10 cellular contexts compared by ENCODE assay signal in genomic region chr2:144511945-144512344, GRCh38. TPM values are rescaled to one million over a fixed set of nuclear protein-coding genes. Genes with fewer than 3 reads are reported as not detected.
DNase-seq lines count a peak whose midpoint lies in the region; ATAC-seq and TF ChIP-seq lines count a peak whose summit lies in the region.
"Had no signal": no experiment of that assay in that cellular context is flagged by ENCODE, and none has a peak within 500 bp of the region (broad histone marks: within the 10 kb centered on the region; RNA-seq: fewer than 3 reads in every experiment).

No MANE protein-coding gene starts in this region.

- no peak overlapping the region for H2BK120ac ChIP-seq in trophoblast cell (ENCODE audit: insufficient read depth, low read length, poor library complexity)

- H3K27me3 ChIP-seq in HL-60 (ENCODE audit: insufficient read depth, poor library complexity, severe bottlenecking): no peaks in the 10 kb centered on the region
- H3K27me3 ChIP-seq in layer of hippocampus (ENCODE audit: control insufficient read depth, insufficient read depth, low read length): no peaks in the 10 kb centered on the region
- H3K27me3 ChIP-seq in stomach: peaks cover 4 to 74% (median 44%) of the 10 kb centered on the region in 3 donors
- peaks cover 24% of the 10 kb centered on the region for H3K27me3 ChIP-seq in trophoblast cell (ENCODE audit: insufficient read depth, low read length)

- no peak overlapping the region for H2AFZ ChIP-seq in trophoblast cell (ENCODE audit: insufficient read depth, low read length, poor library complexity)

- 12 to 25% (median 19%) methylated on average over 3 of the region's 3 CpGs for WGBS in stomach, 5 donors
- no CpG with 5 or more reads among the region's 3 CpGs for WGBS in trophoblast cell (ENCODE audit: extremely low coverage, insufficient coverage, insufficient read length)

- no peak for TF ChIP-seq POLR2A in stomach (IDR thresholded peaks at IDR 0.05)

- H3K4ac ChIP-seq in trophoblast cell (ENCODE audit: low read depth, low read length): no peak overlapping the region

- H3K9ac ChIP-seq in trophoblast cell (ENCODE audit: low read length): no peak overlapping the region

- no peak overlapping the region for H4K91ac ChIP-seq in trophoblast cell (ENCODE audit: low read depth, low read length)

- H3K14ac ChIP-seq in trophoblast cell (ENCODE audit: low read length): no peak overlapping the region

- peaks cover 11% of the 10 kb centered on the region for H3K79me1 ChIP-seq in trophoblast cell (ENCODE audit: low read length)

- no peak overlapping the region for H3K18ac ChIP-seq in trophoblast cell (ENCODE audit: low read length)

- no peak overlapping the region for H3K4me2 ChIP-seq in trophoblast cell (ENCODE audit: low read length)

- H2BK12ac ChIP-seq in trophoblast cell (ENCODE audit: low read length): no peak overlapping the region

- H3K27ac ChIP-seq in HL-60 (replicated peaks): peak overlapping the region; percentile 95
- peak overlapping the region; percentile 97 for H3K27ac ChIP-seq in layer of hippocampus (ENCODE audit: low read depth, low read length)
- H3K27ac ChIP-seq in stomach: peak overlapping the region; percentile 17 to 97 (median 91)
- no peak overlapping the region for H3K27ac ChIP-seq in trophoblast cell (ENCODE audit: low read depth, low read length)

- H3K4me3 ChIP-seq in HL-60 (replicated peaks; ENCODE audit: insufficient read depth, low read length): peak overlapping the region; percentile 7; the same call in 1 of the 2 replicates
- H3K4me3 ChIP-seq in stomach: peak overlapping the region in 2 of 4 donors; percentile 67 to 70
- no peak overlapping the region for H3K4me3 ChIP-seq in trophoblast cell (ENCODE audit: low read depth, low read length)

- H3K4me1 ChIP-seq in stomach (peaks cover 13 to 61% (median 15%) of the 10 kb centered on the region in 4 donors), trophoblast cell (ENCODE audit: control insufficient read depth in 1 of 2, insufficient read depth in 2 of 2, low read length in 2 of 2) (peaks cover 10 to 20% of the 10 kb centered on the region in 2 experiments)

- no peak overlapping the region for H2AK5ac ChIP-seq in trophoblast cell (ENCODE audit: low read length)

- no peak for ATAC-seq in HG02759 (IDR thresholded peaks at IDR 0.05; ENCODE audit: unreplicated experiment)

- H3K9me3 ChIP-seq in stomach: no peaks in the 10 kb centered on the region
- H3K9me3 ChIP-seq in trophoblast cell (ENCODE audit: insufficient read depth, low read depth, low read length): no peaks in the 10 kb centered on the region

- H3K79me2 ChIP-seq in trophoblast cell (ENCODE audit: control insufficient read depth, insufficient read depth, low read length, poor library complexity): peaks cover 2% of the 10 kb centered on the region

- H4K12ac ChIP-seq in trophoblast cell (ENCODE audit: low read depth, low read length): no peak overlapping the region

- DNase-seq in HL-60 (ENCODE audit: low read depth in 1 of 2, low spot score in 1 of 2): no peak
- peak; percentile 30 for DNase-seq in astrocyte of the hippocampus (ENCODE audit: low read depth, low spot score)
- DNase-seq in stomach: no peak
- DNase-seq in cerebellar cortex (ENCODE audit: low spot score): no peak
- no peak for DNase-seq in NCI-H2171 (lab: John Stamatoyannopoulos, UW)
- no peak for DNase-seq in trophoblast cell
- DNase-seq: effector memory CD4-positive, alpha-beta T cell; stimulated activated CD8-positive, alpha-beta memory T cell treated with anti-CD3 and anti-CD28 coated beads, Interleukin-4, amount 100 ng/mL, for 48 hours had no signal

- intact Hi-C loops in stomach (cut with DNase I; ENCODE audit: low total_unique reads): no loop called here

- no peak overlapping the region for H2BK5ac ChIP-seq in trophoblast cell (ENCODE audit: low read depth, low read length, poor library complexity)

- no peak overlapping the region for H4K8ac ChIP-seq in trophoblast cell (ENCODE audit: low read depth, low read length)

- H3K23ac ChIP-seq in trophoblast cell (ENCODE audit: low read length): no peak overlapping the region

- TF ChIP-seq EP300 in stomach (IDR thresholded peaks at IDR 0.05): no peak

- TF ChIP-seq CTCF in HL-60 (IDR thresholded peaks at IDR 0.05; ENCODE audit: insufficient read depth, low read length) (no peak), stomach (IDR thresholded peaks at IDR 0.05) (no peak)

- H3K36me3 ChIP-seq in stomach (no peaks in the 10 kb centered on the region), trophoblast cell (ENCODE audit: control insufficient read depth in 1 of 2, insufficient read depth in 2 of 2, low read length in 2 of 2) (no peaks in the 10 kb centered on the region)

RNA-seq across cellular contexts. Expression of gene ZEB2, which starts 8.0 kb away (rescaled TPM):
- total RNA-seq in stomach: 100 to 1,000 TPM in 1 of 5 donors, 10 to 100 TPM in 4; 13.0 to 161 (median 53.6) TPM
- polyA plus RNA-seq in stomach: 10 to 100 TPM; 10.7 to 48.0 (median 38.3) TPM
- polyA plus RNA-seq in trophoblast cell (2013): 4.0 and 4.4 TPM in 2 replicates
